Comparison of ENCODE assay signal across 8 cellular contexts in the genomic region with DNA sequence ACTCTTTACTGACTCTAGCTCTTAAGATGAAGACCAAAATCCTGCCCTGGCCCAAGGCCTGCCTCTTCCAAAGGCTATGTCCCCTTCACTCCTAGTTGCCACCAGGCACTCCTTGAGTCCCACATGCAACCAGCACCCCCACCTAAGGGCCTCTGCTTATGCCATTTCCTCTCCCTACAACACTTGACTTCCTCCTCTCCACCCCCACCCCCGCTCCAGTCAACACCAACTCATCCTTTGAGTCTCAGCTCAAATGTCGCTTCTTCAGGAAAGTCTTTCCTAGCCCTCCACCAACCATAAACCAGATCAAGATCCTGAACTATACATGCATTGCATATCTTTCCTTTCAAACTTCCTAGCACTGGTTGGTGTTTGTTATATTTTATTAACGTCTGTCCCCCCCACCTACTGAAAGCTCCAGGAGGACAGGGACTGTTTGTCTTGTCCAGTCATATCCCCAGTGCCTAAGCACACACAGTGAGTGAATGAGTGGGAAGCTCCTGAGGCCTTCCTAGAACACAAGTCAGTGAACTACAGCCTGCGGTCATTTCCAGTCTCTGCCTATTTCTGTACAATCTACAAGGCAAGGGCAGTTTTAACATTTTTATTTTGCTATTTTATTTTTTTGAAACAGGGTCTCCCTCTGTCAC. TPM values are rescaled to one million over a fixed set of nuclear protein-coding genes. Genes with fewer than 3 reads are reported as not detected.
A peak's percentile ranks its signal among the peaks of the same experiment; 100 is the strongest.
DNase-seq lines count a peak whose midpoint lies in the region; ATAC-seq and TF ChIP-seq lines count a peak whose summit lies in the region.

No MANE protein-coding gene starts in this region.

- DNase-seq in Calu3 (no peak), NOMO-1 treated with DMSO at 0.1 percent for 48 hours (lab: John Stamatoyannopoulos, UW; ENCODE audit: unreplicated experiment) (peak; percentile 28), adrenal gland (peak in 3 of 7 donors; percentile 41 to 53 (median 44)), osteoblast (ENCODE audit: insufficient read length, low spot score, missing footprints) (no peak), NCI-H69 (lab: John Stamatoyannopoulos, UW) (no peak), iPS-NIHi11 (ENCODE audit: low spot score) (no peak), NCI-H526 (lab: John Stamatoyannopoulos, UW) (no peak)

- H3K27me3 Mint-ChIP-seq in Calu3 (ENCODE audit: unreplicated experiment), result no peaks in the 10 kb centered on the region

- no peaks in the 10 kb centered on the region for H3K9me3 Mint-ChIP-seq in Calu3 (ENCODE audit: low read depth, unreplicated experiment)

- H2AFZ ChIP-seq in osteoblast (ENCODE audit: low read length), result no peak overlapping the region

- H4K20me1 ChIP-seq in osteoblast (ENCODE audit: insufficient read depth, low read length), result peaks cover 3% of the 10 kb centered on the region

- ATAC-seq in HG03108 (IDR thresholded peaks at IDR 0.05; ENCODE audit: unreplicated experiment), result no peak

- H3K4me1 Mint-ChIP-seq in Calu3 (ENCODE audit: low read depth, unreplicated experiment), result peaks cover 11% of the 10 kb centered on the region

- H3K4me3 ChIP-seq in adrenal gland (no peak overlapping the region), osteoblast (ENCODE audit: insufficient read depth, low read length) (no peak overlapping the region)

- peak overlapping the region; percentile 45 for H3K27ac Mint-ChIP-seq in Calu3 (ENCODE audit: unreplicated experiment)

- no peak overlapping the region for H3K4me3 Mint-ChIP-seq in Calu3 (ENCODE audit: low read depth, unreplicated experiment)

- H3K27me3 ChIP-seq in adrenal gland, result no peaks in the 10 kb centered on the region
- no peaks in the 10 kb centered on the region for H3K27me3 ChIP-seq in osteoblast (ENCODE audit: insufficient read depth, low read length)

- peak overlapping the region; percentile 9 for H3K4me2 ChIP-seq in osteoblast (ENCODE audit: insufficient read depth, low read length)

- no peak for TF ChIP-seq CTCF in Calu3 (IDR thresholded peaks at IDR 0.05; ENCODE audit: unreplicated experiment)
- TF ChIP-seq CTCF in adrenal gland (IDR thresholded peaks at IDR 0.05), result no peak
- TF ChIP-seq CTCF in osteoblast (IDR thresholded peaks at IDR 0.05; ENCODE audit: extremely low read depth, low read depth, low read length), result no peak

- peaks cover 1% of the 10 kb centered on the region for H3K36me3 Mint-ChIP-seq in Calu3 (ENCODE audit: insufficient read depth, unreplicated experiment)

- peaks cover 85% of the 10 kb centered on the region for H3K79me2 ChIP-seq in osteoblast (ENCODE audit: insufficient read depth, low read length)

- H3K9me3 ChIP-seq in adrenal gland (replicated peaks in 1 of 3) (no peaks in the 10 kb centered on the region), osteoblast (ENCODE audit: low read depth, low read length) (no peaks in the 10 kb centered on the region)

- BruUV-seq in Calu3 (replicated peaks; lab: Mats Ljungman, UMichigan), result no TSS peak

- H3K4me1 ChIP-seq in adrenal gland (replicated peaks in 1 of 2), result peaks cover 87 to 98% of the 10 kb centered on the region in 2 donors
- peaks cover 79% of the 10 kb centered on the region for H3K4me1 ChIP-seq in osteoblast (ENCODE audit: insufficient read depth, low read length)

- H3K27ac ChIP-seq in adrenal gland (peak overlapping the region; percentile 11 to 98 (median 63)), osteoblast (ENCODE audit: low read depth, low read length) (peak overlapping the region; percentile 96)

- no peak for TF ChIP-seq POLR2A in adrenal gland (IDR thresholded peaks at IDR 0.05)

- WGBS in adrenal gland, 4 donors, result 64 to 67% (median 64%) methylated on average over 4 of the region's 4 CpGs

- CTCF ChIA-PET in Calu3 (lab: Charles Lee), result no interaction called here

- no peaks in the 10 kb centered on the region for H3K36me3 ChIP-seq in adrenal gland (replicated peaks in 1 of 2)
- H3K36me3 ChIP-seq in osteoblast (ENCODE audit: insufficient read depth, low read length), result no peaks in the 10 kb centered on the region

- intact Hi-C loops in Calu3 (cut with micrococcal nuclease; ENCODE audit: unreplicated experiment), result no loop called here
- intact Hi-C loops in adrenal gland (cut with DNase I), result no loop called here

RNA-seq across cellular contexts. Expression of a gene that starts 7.3 kb away (rescaled TPM):
- total RNA-seq in Calu3 (2022) (50.0 and 52.8 TPM in 2 replicates), adrenal gland (10 to 100 TPM; 32.4 to 95.0 (median 66.5) TPM), osteoblast (57.8 and 58.3 TPM in 2 replicates)
- 10 to 100 TPM; 16.3 to 24.5 (median 18.2) TPM for polyA plus RNA-seq in adrenal gland

RNA-seq across cellular contexts. Expression of a gene that starts 22.2 kb away (rescaled TPM):
- total RNA-seq in Calu3 (2022) (not detected in 2 replicates), adrenal gland (not detected), osteoblast (not detected in 2 replicates)
- not detected for polyA plus RNA-seq in adrenal gland
